8 cellular contexts compared by ENCODE assay signal in genomic region chr5:126684656-126685442, GRCh38.
DNase-seq lines count a peak whose midpoint lies in the region; ATAC-seq and TF ChIP-seq lines count a peak whose summit lies in the region.
"Not testable (repeated sequence)": the region's sequence is repeated elsewhere in the genome, so short reads cannot be mapped to it uniquely, and the experiment has no call there.

No MANE protein-coding gene starts in this region.

- not testable (repeated sequence) for H3K4me3 ChIP-seq in DND-41 (ENCODE audit: low read depth in 1 of 2, low read length in 2 of 2)

- H3K4me2 ChIP-seq in DND-41 (ENCODE audit: insufficient read depth, low read length), result not testable (repeated sequence)

- H4K20me1 ChIP-seq in DND-41 (ENCODE audit: insufficient read depth, low read length), result not testable (repeated sequence)

- not testable (repeated sequence) for H3K9me3 Mint-ChIP-seq in activated T-helper 2 cell treated with anti-CD3 and anti-CD28 coated beads, Interferon-gamma antibody, Interleukin-2, Interleukin-4, amounts not matched to agents 10 μg/mL and 5 μg/mL and 100 μg/mL, durations not matched to agents 14 hours and 24 hours and 36 hours

- peaks cover 32% of the 10 kb centered on the region for H3K4me1 ChIP-seq in DND-41 (ENCODE audit: insufficient read depth, low read length)

- not testable (repeated sequence) for H3K36me3 ChIP-seq in DND-41 (ENCODE audit: insufficient read depth, low read length)

- DNase-seq in DND-41, result peak; percentile 11
- peak; percentile 14 to 47 for DNase-seq in activated CD8-positive, alpha-beta memory T cell treated with anti-CD3 and anti-CD28 coated beads for 4 hours (ENCODE audit: low read depth in 2 of 2)
- DNase-seq in activated T-helper 2 cell treated with anti-CD3 and anti-CD28 coated beads, Interferon-gamma antibody, Interleukin-2, Interleukin-4, amounts not matched to agents 10 μg/mL and 5 μg/mL and 100 μg/mL, durations not matched to agents 14 hours and 24 hours and 36 hours (ENCODE audit: low spot score), result peak; percentile 18
- DNase-seq in cardiac septum (ENCODE audit: low spot score), result peak; percentile 20
- peak; percentile 77 for DNase-seq in stimulated activated CD4-positive, alpha-beta T cell treated with anti-CD3 and anti-CD28 coated beads, Interleukin-1b, Interleukin-23, amount 100 ng/mL, for 48 hours
- DNase-seq in stimulated activated CD8-positive, alpha-beta memory T cell treated with anti-CD3 and anti-CD28 coated beads, Interleukin-4, amount 100 ng/mL, for 4 hours (ENCODE audit: low read depth in 2 of 2, low spot score in 1 of 2), result peak; percentile 35 to 37

- H3K9ac ChIP-seq in DND-41 (ENCODE audit: low read depth, low read length), result not testable (repeated sequence)

- peak overlapping the region; percentile 28 for H3K4me3 Mint-ChIP-seq in activated T-helper 2 cell treated with anti-CD3 and anti-CD28 coated beads, Interferon-gamma antibody, Interleukin-2, Interleukin-4, amounts not matched to agents 10 μg/mL and 5 μg/mL and 100 μg/mL, durations not matched to agents 14 hours and 24 hours and 36 hours (ENCODE audit: low read depth)

- H3K27me3 Mint-ChIP-seq in activated T-helper 2 cell treated with anti-CD3 and anti-CD28 coated beads, Interferon-gamma antibody, Interleukin-2, Interleukin-4, amounts not matched to agents 10 μg/mL and 5 μg/mL and 100 μg/mL, durations not matched to agents 14 hours and 24 hours and 36 hours (ENCODE audit: low read depth), result not testable (repeated sequence)

- H2AFZ ChIP-seq in DND-41 (ENCODE audit: low read depth, low read length), result not testable (repeated sequence)

- not testable (repeated sequence) for H3K27me3 ChIP-seq in DND-41 (ENCODE audit: insufficient read depth, low read length, poor library complexity)

- H3K79me2 ChIP-seq in DND-41 (ENCODE audit: insufficient read depth, low read length), result not testable (repeated sequence)

- H3K9me3 ChIP-seq in DND-41 (ENCODE audit: insufficient read depth, low read length, severe bottlenecking), result not testable (repeated sequence)

- not testable (repeated sequence) for TF ChIP-seq CTCF in DND-41 (IDR thresholded peaks at IDR 0.05; ENCODE audit: borderline replicate concordance, extremely low read depth, low read length, poor library complexity, severe bottlenecking)

- H3K27ac ChIP-seq in DND-41 (ENCODE audit: low read length), result not testable (repeated sequence)

- ATAC-seq in DND-41 (ENCODE audit: insufficient read depth, low read depth), result not testable (repeated sequence)
- peak; percentile 43 for ATAC-seq in HG02885 (IDR thresholded peaks at IDR 0.05; ENCODE audit: poor library complexity, unreplicated experiment)
- ATAC-seq in activated CD4-positive, CD25-positive, alpha-beta regulatory T cell treated with anti-CD3 and anti-CD28 coated beads, Interleukin-2, amount 50 U/mL, for 24 hours, result peak; percentile 78 to 89

- H3K36me3 Mint-ChIP-seq in activated T-helper 2 cell treated with anti-CD3 and anti-CD28 coated beads, Interferon-gamma antibody, Interleukin-2, Interleukin-4, amounts not matched to agents 10 μg/mL and 5 μg/mL and 100 μg/mL, durations not matched to agents 14 hours and 24 hours and 36 hours (ENCODE audit: low read depth), result not testable (repeated sequence)

- peak overlapping the region; percentile 82 for H3K27ac Mint-ChIP-seq in activated T-helper 2 cell treated with anti-CD3 and anti-CD28 coated beads, Interferon-gamma antibody, Interleukin-2, Interleukin-4, amounts not matched to agents 10 μg/mL and 5 μg/mL and 100 μg/mL, durations not matched to agents 14 hours and 24 hours and 36 hours

- intact Hi-C loops in activated T-helper 2 cell treated with anti-CD3 and anti-CD28 coated beads, Interferon-gamma antibody, Interleukin-2, Interleukin-4, amounts not matched to agents 10 μg/mL and 5 μg/mL and 100 μg/mL, durations not matched to agents 14 hours and 24 hours and 36 hours (cut with micrococcal nuclease), result loop anchor here (2.0 to 5.0 kb wide), 2 partner anchors 47 to 64 kb away; no protein-coding TSS in a partner anchor
- intact Hi-C loops in cardiac septum (cut with DNase I), result not testable (repeated sequence)

- peaks cover 32% of the 10 kb centered on the region for H3K4me1 Mint-ChIP-seq in activated T-helper 2 cell treated with anti-CD3 and anti-CD28 coated beads, Interferon-gamma antibody, Interleukin-2, Interleukin-4, amounts not matched to agents 10 μg/mL and 5 μg/mL and 100 μg/mL, durations not matched to agents 14 hours and 24 hours and 36 hours (ENCODE audit: low read depth)

Comparison
In these comparisons a context has a peak if more than half of its experiments do, and no peak if none do; other contexts are left out.
1. DNase-seq: peak in every context shown above with its lines; median percentile 77 in stimulated activated CD4-positive, alpha-beta T cell treated with anti-CD3 and anti-CD28 coated beads, Interleukin-1b, Interleukin-23, amount 100 ng/mL, for 48 hours; 36 in stimulated activated CD8-positive, alpha-beta memory T cell treated with anti-CD3 and anti-CD28 coated beads, Interleukin-4, amount 100 ng/mL, for 4 hours; 30 in activated CD8-positive, alpha-beta memory T cell treated with anti-CD3 and anti-CD28 coated beads for 4 hours; 20 in cardiac septum; 18 in activated T-helper 2 cell treated with anti-CD3 and anti-CD28 coated beads, Interferon-gamma antibody, Interleukin-2, Interleukin-4, amounts not matched to agents 10 μg/mL and 5 μg/mL and 100 μg/mL, durations not matched to agents 14 hours and 24 hours and 36 hours; 11 in DND-41.